8 cellular contexts compared by ENCODE assay signal in the genomic region with DNA sequence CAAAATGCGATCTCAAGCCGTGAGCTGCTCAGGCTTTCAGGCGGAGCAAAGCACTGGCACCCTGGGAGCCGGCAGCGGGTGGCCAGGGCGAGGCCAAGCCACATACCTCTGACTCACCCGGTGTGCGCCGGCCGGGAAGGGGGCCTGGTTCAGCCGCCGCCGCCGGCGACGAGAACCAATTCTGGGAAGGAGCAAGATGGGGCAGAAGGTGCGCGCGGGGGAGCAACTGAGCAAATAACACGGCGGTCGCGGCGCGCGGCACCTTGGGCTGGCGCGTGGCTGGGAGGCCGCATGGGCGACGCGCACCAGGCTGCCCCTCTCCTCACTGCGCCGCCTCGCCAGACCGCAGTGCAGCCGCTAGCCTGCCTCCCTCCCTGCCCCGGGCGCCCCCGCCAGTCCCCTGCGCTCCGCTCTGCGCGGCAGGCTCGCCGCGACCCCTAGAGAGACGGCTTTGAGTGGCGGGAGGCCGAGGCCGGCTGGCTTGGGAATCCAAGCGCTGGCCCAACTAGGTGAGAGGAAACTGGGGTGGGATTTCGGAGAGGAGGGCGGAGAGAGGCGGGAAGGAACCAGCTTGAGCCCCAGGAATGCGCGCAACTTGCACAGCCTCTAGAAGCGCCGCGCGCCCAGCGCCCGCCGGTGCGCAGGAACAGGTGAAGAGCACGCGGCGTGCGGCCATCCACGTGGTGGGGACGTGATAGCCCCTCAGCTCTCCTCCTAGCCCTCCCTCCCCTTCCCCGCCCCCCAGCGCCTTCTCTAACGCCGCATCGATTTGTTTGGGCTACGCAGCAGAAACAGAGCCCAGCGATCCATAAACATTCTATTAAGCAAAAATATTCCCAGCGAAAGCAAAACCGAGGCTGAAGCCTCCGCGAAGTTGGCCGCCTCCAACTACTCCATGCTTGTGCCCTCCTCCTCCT. TPM values are rescaled to one million over a fixed set of nuclear protein-coding genes. Genes with fewer than 3 reads are reported as not detected.
A peak's percentile ranks its signal among the peaks of the same experiment; 100 is the strongest.
DNase-seq lines count a peak whose midpoint lies in the region; ATAC-seq, FAIRE-seq and TF ChIP-seq lines count a peak whose summit lies in the region.

No MANE protein-coding gene starts in this region.

- H2AFZ ChIP-seq in GM12878 (ENCODE audit: control insufficient read depth, low read depth, low read length): no peak overlapping the region

- no peak for TF ChIP-seq EP300 in GM12878 (IDR thresholded peaks at IDR 0.05; ENCODE audit: borderline replicate concordance in 1 of 2, control insufficient read depth in 1 of 2, low read depth in 2 of 2, low read length in 2 of 2)

- CTCF ChIA-PET in BJ (lab: Yijun Ruan, JAX): interaction anchor here (1.2 to 1.8 kb wide), 2 partner anchors 10 to 89 kb away, joined by 3 to 5 read pairs; no protein-coding TSS in a partner anchor
- CTCF ChIA-PET in GM12878 (lab: Yijun Ruan, JAX): interaction anchor here (1.8 kb wide), 1 partner anchor 10 kb away, joined by 5 read pairs; no protein-coding TSS in a partner anchor

- peak overlapping the region; percentile 71 to 80 for H3K4me3 Mint-ChIP-seq in stimulated activated naive CD8-positive, alpha-beta T cell treated with anti-CD3 and anti-CD28 coated beads, Interleukin-15, amount 100 ng/mL, for 72 hours

- H3K9me3 ChIP-seq in HUES64 (ENCODE audit: insufficient read depth, low read depth, low read length): no peaks in the 10 kb centered on the region
- H3K9me3 ChIP-seq in GM12878 (replicated peaks; ENCODE audit: control insufficient read depth, insufficient read depth, low read length): no peaks in the 10 kb centered on the region

- peak overlapping the region; percentile 57; the same call in 1 of the 2 replicates for H3K4me2 ChIP-seq in GM12878 (ENCODE audit: control insufficient read depth, insufficient read depth)

- no peak for FAIRE-seq in GM12878 (lab: Jason Lieb, UNC)

- in situ Hi-C loops in GM12878 (cut with MboI): no loop called here

- H3K4me1 Mint-ChIP-seq in stimulated activated naive CD8-positive, alpha-beta T cell treated with anti-CD3 and anti-CD28 coated beads, Interleukin-15, amount 100 ng/mL, for 72 hours: peaks cover 46% of the 10 kb centered on the region

- RAD21 ChIA-PET in GM12878 (lab: Charles Lee; ENCODE audit: unreplicated experiment): no interaction called here

- no peak for TF ChIP-seq CTCF in BJ (IDR thresholded peaks at IDR 0.05; ENCODE audit: insufficient read depth, low read depth, low read length)
- no peak for TF ChIP-seq CTCF in GM12878 (IDR thresholded peaks at IDR 0.05 in 2 of 3, conservative IDR thresholded peaks at IDR 0.05 in 1 of 3; ENCODE audit: control insufficient read depth in 2 of 3, extremely low read depth in 1 of 3, insufficient read depth in 1 of 3, low read depth in 3 of 3, low read length in 3 of 3)
- TF ChIP-seq CTCF in kidney epithelial cell (IDR thresholded peaks at IDR 0.05; ENCODE audit: insufficient read depth, low read length, poor library complexity, severe bottlenecking): no peak

- ATAC-seq in GM12878: no peak
- peak; percentile 34 for ATAC-seq in stimulated activated naive CD8-positive, alpha-beta T cell treated with anti-CD3 and anti-CD28 coated beads, Interleukin-15, amount 100 ng/mL, for 72 hours
- no peak for ATAC-seq in GM19351 (IDR thresholded peaks at IDR 0.05; ENCODE audit: unreplicated experiment)
- ATAC-seq in GM19397 (IDR thresholded peaks at IDR 0.05; ENCODE audit: unreplicated experiment): no peak

- H3K9ac ChIP-seq in HUES64 (ENCODE audit: low read depth, low read length) (peak overlapping the region; percentile 82), GM12878 (ENCODE audit: control insufficient read depth, insufficient read depth, low read length) (no peak overlapping the region)

- H4K20me1 ChIP-seq in GM12878 (ENCODE audit: control insufficient read depth, insufficient read depth): no peaks in the 10 kb centered on the region

- WGBS in HUES64: under 1% methylated on average over 83 of the region's 83 CpGs
- WGBS in GM12878 (ENCODE audit: insufficient coverage, insufficient replicate concordance, low lambda C conversion rate, missing lambda C conversion rate): 15% methylated on average over 56 of the region's 83 CpGs

- no peaks in the 10 kb centered on the region for H3K36me3 ChIP-seq in BJ (ENCODE audit: control insufficient read depth, insufficient read depth, low read length)
- no peaks in the 10 kb centered on the region; the same call in 1 of the 2 replicates for H3K36me3 ChIP-seq in HUES64 (ENCODE audit: insufficient read depth, low read length)
- no peaks in the 10 kb centered on the region for H3K36me3 ChIP-seq in GM12878 (ENCODE audit: control insufficient read depth in 2 of 2, insufficient read depth in 2 of 2, low read length in 1 of 2)
- H3K36me3 ChIP-seq in kidney epithelial cell (ENCODE audit: control insufficient read depth, insufficient read depth, low read length): no peaks in the 10 kb centered on the region

- intact Hi-C loops in GM12878 (cut with micrococcal nuclease; ENCODE audit: unreplicated experiment): no loop called here

- DNase-seq in BJ (ENCODE audit: low read depth): no peak
- DNase-seq in GM12878 (ENCODE audit: low read depth, low spot score): no peak
- no peak for DNase-seq in kidney epithelial cell (ENCODE audit: low read depth)
- DNase-seq in stimulated activated naive CD8-positive, alpha-beta T cell treated with anti-CD3 and anti-CD28 coated beads, Interleukin-15, amount 100 ng/mL, for 72 hours: no peak
- DNase-seq in NCI-H1105 treated with DMSO at 0.1 percent for 48 hours (lab: John Stamatoyannopoulos, UW): no peak

- POLR2A ChIA-PET in BJ (lab: Charles Lee) (no interaction called here), GM12878 (lab: Charles Lee) (no interaction called here)

- BruUV-seq in GM12878 (replicated peaks; lab: Mats Ljungman, UMichigan): no TSS peak

- no peaks in the 10 kb centered on the region for H3K79me2 ChIP-seq in GM12878 (ENCODE audit: control insufficient read depth, insufficient read depth, low read length)

- no peaks in the 10 kb centered on the region for H3K9me3 Mint-ChIP-seq in stimulated activated naive CD8-positive, alpha-beta T cell treated with anti-CD3 and anti-CD28 coated beads, Interleukin-15, amount 100 ng/mL, for 72 hours

- H3K27me3 ChIP-seq in BJ (ENCODE audit: control insufficient read depth, insufficient read depth, low read length): no peaks in the 10 kb centered on the region; the same call in 1 of the 2 replicates
- H3K27me3 ChIP-seq in HUES64 (ENCODE audit: insufficient read depth, low read length): peaks cover 65% of the 10 kb centered on the region
- peaks cover 18 to 19% of the 10 kb centered on the region in 2 experiments for H3K27me3 ChIP-seq in GM12878 (replicated peaks in 1 of 2; ENCODE audit: control insufficient read depth in 2 of 2, insufficient read depth in 2 of 2, low read length in 1 of 2)
- H3K27me3 ChIP-seq in kidney epithelial cell (ENCODE audit: control insufficient read depth, insufficient read depth, low read length): no peaks in the 10 kb centered on the region

- peak overlapping the region; percentile 48 for H3K4me3 ChIP-seq in BJ (ENCODE audit: low read depth, low read length)
- H3K4me3 ChIP-seq in HUES64 (ENCODE audit: low read length): peak overlapping the region; percentile 71
- peak overlapping the region; percentile 21; the same call in 1 of the 2 replicates for H3K4me3 ChIP-seq in GM12878
- peak overlapping the region; percentile 72 for H3K4me3 ChIP-seq in kidney epithelial cell (ENCODE audit: low read depth, low read length)

- SMC1A ChIA-PET in GM12878 (lab: Charles Lee; ENCODE audit: uncharacterized antibody, unreplicated experiment): no interaction called here

- H3K27ac Mint-ChIP-seq in stimulated activated naive CD8-positive, alpha-beta T cell treated with anti-CD3 and anti-CD28 coated beads, Interleukin-15, amount 100 ng/mL, for 72 hours: peak overlapping the region in 1 of 2 donors; percentile 63

- no peak for TF ChIP-seq POLR2A in GM12878 (IDR thresholded peaks at IDR 0.05; ENCODE audit: low read depth, low read length)

- peaks cover 81% of the 10 kb centered on the region for H3K27me3 Mint-ChIP-seq in stimulated activated naive CD8-positive, alpha-beta T cell treated with anti-CD3 and anti-CD28 coated beads, Interleukin-15, amount 100 ng/mL, for 72 hours

- H3K4me1 ChIP-seq in HUES64 (ENCODE audit: insufficient read depth, low read length) (peaks cover 56% of the 10 kb centered on the region), GM12878 (ENCODE audit: control insufficient read depth, insufficient read depth, low read length) (peaks cover 13% of the 10 kb centered on the region)

- TF ChIP-seq RAD21 in GM12878 (IDR thresholded peaks at IDR 0.05; ENCODE audit: insufficient read depth, low read depth, low read length): no peak

- H3K27ac ChIP-seq in HUES64 (ENCODE audit: low read depth, low read length) (0 out of 2 replicates have a peak overlapping the region, but pooled peaks have one; percentile 16), GM12878 (ENCODE audit: control insufficient read depth, insufficient read depth) (no peak overlapping the region)

TF ChIP-seq in GM12878, 131 proteins besides CTCF, POLR2A, EP300 and RAD21 (continues in another document):
- no peak for TF ChIP-seq HDAC6 (IDR thresholded peaks at IDR 0.05; ENCODE audit: unreplicated experiment)
- TF ChIP-seq NR2F1 (conservative IDR thresholded peaks at IDR 0.05): no peak
- TF ChIP-seq FOS (IDR thresholded peaks at IDR 0.05; ENCODE audit: borderline replicate concordance, extremely low read depth, insufficient read length): no peak
- no peak for TF ChIP-seq NFYA (IDR thresholded peaks at IDR 0.05; ENCODE audit: borderline replicate concordance, low read depth, low read length)

RNA-seq across cellular contexts. Expression of a gene that starts 3.3 kb away (rescaled TPM):
- polyA plus RNA-seq in BJ (2011; rRNA removed) (14.7 and 19.7 TPM in 2 replicates), GM12878 (2011; rRNA removed) (0.16 and 0.39 TPM in 2 replicates), GM12878 (2014; fragmentation: Illumina TruSeq; extraction: Trizol) (0.43 and 0.73 TPM in 2 replicates), GM12878 (2014; fragmentation: Nextera tagmentation; extraction: Ambion mirVana) (under 1 TPM; 0.06 to 0.22 TPM), GM12878 (2014; rRNA removed) (0.22 and 0.44 TPM in 2 replicates), GM12878 (2016; fragmentation: Nextera tagmentation; extraction: Ambion mirVana) (under 1 TPM; 0.14 to 0.52 TPM)
- polyA minus RNA-seq in BJ (2011; rRNA and poly(A)+ RNA removed): 16.1 and 16.5 TPM in 2 replicates
- 27.1 TPM for polyA plus RNA-seq in HUES64 (2013, experiment 1 of 2)
- 29.0 TPM for polyA plus RNA-seq in HUES64 (2013, experiment 2 of 2)
- total RNA-seq in GM12878 (2013; cell fraction: nucleolus; rRNA removed): 4.2 and 4.6 TPM in 2 replicates
- total RNA-seq in GM12878 (2014; rRNA removed) (0.49 and 0.68 TPM in 2 replicates), GM12878 (2014; rRNA removed; fragmentation: Illumina TruSeq; extraction: Trizol) (0.32 and 0.63 TPM in 2 replicates), GM12878 (2021) (0.93 and 1.2 TPM in 2 replicates), kidney epithelial cell (78.6 and 90.2 TPM in 2 replicates)
- polyA plus RNA-seq in GM12878 (2011; ENCODE audit: low read depth): 0.51 TPM
- polyA plus RNA-seq in GM12878 (2011; cell fraction: cytosol; rRNA removed): 0.10 and 0.27 TPM in 2 replicates
- 0.25 and 0.37 TPM in 2 replicates for polyA plus RNA-seq in GM12878 (2011; cell fraction: nucleus; rRNA removed)
- 0.95 and 1.4 TPM in 2 replicates for polyA plus RNA-seq in GM12878 (2012)
- 0.37 and 0.57 TPM in 2 replicates for polyA minus RNA-seq in GM12878 (2011; rRNA and poly(A)+ RNA removed)
- not detected in 2 replicates for polyA minus RNA-seq in GM12878 (2011; cell fraction: cytosol; rRNA and poly(A)+ RNA removed)
- 0.12 and 0.38 TPM in 2 replicates for polyA minus RNA-seq in GM12878 (2011; cell fraction: nucleus; rRNA and poly(A)+ RNA removed)

Comparison
In these comparisons a context has a peak if more than half of its experiments do, and no peak if none do; other contexts are left out.
1. H3K4me3 ChIP-seq: peak in every context shown above with its lines; median percentile 72 in kidney epithelial cell; 71 in HUES64; 48 in BJ; 21 in GM12878.
2. RNA of a gene that starts 3.3 kb away (total RNA-seq): 78.6 to 90.2 TPM in kidney epithelial cell; 0.32 to 4.6 TPM in GM12878; every median in the first group is over 10 times any median in the second.